Comparison of ENCODE assay signal across 3 cellular contexts in the genomic region with DNA sequence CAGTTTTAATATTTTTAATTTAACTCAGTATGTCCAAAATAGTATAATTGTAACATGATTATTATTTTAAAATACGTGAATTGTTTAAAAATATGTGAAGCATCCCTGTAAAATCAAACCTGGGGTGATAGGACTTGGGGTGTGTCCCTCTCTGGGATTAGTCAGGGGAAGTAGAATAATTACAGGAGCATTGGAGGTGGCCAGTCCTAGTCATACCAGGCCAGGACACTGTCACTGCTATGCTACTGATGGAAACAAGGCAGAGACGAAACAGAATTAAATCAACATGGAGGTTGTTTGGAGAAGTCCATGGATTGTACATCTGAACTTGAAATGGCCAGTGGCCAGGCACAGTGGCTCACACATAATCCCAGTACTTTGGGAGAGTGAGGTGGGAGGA.
TF ChIP-seq lines count a peak whose summit lies in the region.

No MANE protein-coding gene starts in this region.

TF ChIP-seq in SK-N-SH, 30 proteins besides CTCF, POLR2A, EP300 and RAD21 (continues in another document):
- TF ChIP-seq NFIC (IDR thresholded peaks at IDR 0.05; ENCODE audit: borderline replicate concordance), result no peak
- TF ChIP-seq GABPA (IDR thresholded peaks at IDR 0.05; ENCODE audit: low read depth), result no peak
- TF ChIP-seq PBX3 (IDR thresholded peaks at IDR 0.05), result no peak
- TF ChIP-seq JUND (IDR thresholded peaks at IDR 0.05), result no peak
- TF ChIP-seq RXRA (IDR thresholded peaks at IDR 0.05; ENCODE audit: borderline replicate concordance, low read depth), result no peak
- TF ChIP-seq SMC3 (IDR thresholded peaks at IDR 0.05; ENCODE audit: low read depth, low read length), result no peak
- TF ChIP-seq, protein P1, sequence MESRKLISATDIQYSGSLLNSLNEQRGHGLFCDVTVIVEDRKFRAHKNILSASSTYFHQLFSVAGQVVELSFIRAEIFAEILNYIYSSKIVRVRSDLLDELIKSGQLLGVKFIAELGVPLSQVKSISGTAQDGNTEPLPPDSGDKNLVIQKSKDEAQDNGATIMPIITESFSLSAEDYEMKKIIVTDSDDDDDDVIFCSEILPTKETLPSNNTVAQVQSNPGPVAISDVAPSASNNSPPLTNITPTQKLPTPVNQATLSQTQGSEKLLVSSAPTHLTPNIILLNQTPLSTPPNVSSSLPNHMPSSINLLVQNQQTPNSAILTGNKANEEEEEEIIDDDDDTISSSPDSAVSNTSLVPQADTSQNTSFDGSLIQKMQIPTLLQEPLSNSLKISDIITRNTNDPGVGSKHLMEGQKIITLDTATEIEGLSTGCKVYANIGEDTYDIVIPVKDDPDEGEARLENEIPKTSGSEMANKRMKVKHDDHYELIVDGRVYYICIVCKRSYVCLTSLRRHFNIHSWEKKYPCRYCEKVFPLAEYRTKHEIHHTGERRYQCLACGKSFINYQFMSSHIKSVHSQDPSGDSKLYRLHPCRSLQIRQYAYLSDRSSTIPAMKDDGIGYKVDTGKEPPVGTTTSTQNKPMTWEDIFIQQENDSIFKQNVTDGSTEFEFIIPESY (IDR thresholded peaks at IDR 0.05; ENCODE audit: borderline replicate concordance, low read depth), result no peak
- no peak for TF ChIP-seq RCOR1 (IDR thresholded peaks at IDR 0.05; ENCODE audit: low read length)
- no peak for TF ChIP-seq FOXM1 (IDR thresholded peaks at IDR 0.05; ENCODE audit: low read depth)
- no peak for TF ChIP-seq CHD2 (IDR thresholded peaks at IDR 0.05; ENCODE audit: low read length, partially characterized antibody)
- TF ChIP-seq REST (IDR thresholded peaks at IDR 0.05; ENCODE audit: low read depth, low read length), result no peak
- TF ChIP-seq SIN3A (IDR thresholded peaks at IDR 0.05; ENCODE audit: borderline replicate concordance, low read depth, low read length), result no peak
- TF ChIP-seq EZH2phosphoT487 (IDR thresholded peaks at IDR 0.05; ENCODE audit: borderline replicate concordance, low read depth), result no peak
- TF ChIP-seq TCF12 (IDR thresholded peaks at IDR 0.05), result no peak

TF ChIP-seq in SK-N-SH treated with all-trans-retinoic acid at 6 μM for 48 hours, 23 proteins besides CTCF, POLR2A, EP300 and RAD21:
- TF ChIP-seq GLIS3 (CRISPR knock-in tag; IDR thresholded peaks at IDR 0.05) (no peak), POU6F1 (CRISPR knock-in tag; IDR thresholded peaks at IDR 0.05; ENCODE audit: borderline replicate concordance, low read depth) (no peak), TCF4 (CRISPR knock-in tag; IDR thresholded peaks at IDR 0.05; ENCODE audit: borderline replicate concordance) (no peak), TSHZ2 (CRISPR knock-in tag; IDR thresholded peaks at IDR 0.05) (no peak), BACH2 (CRISPR knock-in tag; IDR thresholded peaks at IDR 0.05; ENCODE audit: borderline replicate concordance) (no peak)

TF ChIP-seq in IMR-90, 13 proteins besides CTCF, POLR2A, EP300 and RAD21:
- TF ChIP-seq USF2 (IDR thresholded peaks at IDR 0.05; ENCODE audit: low read depth, low read length) (no peak), FOS (IDR thresholded peaks at IDR 0.05; ENCODE audit: low read depth, low read length) (no peak), CHD1 (IDR thresholded peaks at IDR 0.05; ENCODE audit: low read depth, low read length) (no peak), RFX5 (IDR thresholded peaks at IDR 0.05; ENCODE audit: low read depth, low read length) (no peak), BHLHE40 (IDR thresholded peaks at IDR 0.05; ENCODE audit: low read depth, low read length) (no peak), NFE2L2 (IDR thresholded peaks at IDR 0.05; ENCODE audit: low read depth, low read length) (no peak), MAZ (IDR thresholded peaks at IDR 0.05; ENCODE audit: borderline replicate concordance, low read depth, low read length) (no peak), RCOR1 (IDR thresholded peaks at IDR 0.05; ENCODE audit: insufficient replicate concordance, low read length) (no peak), MAFK (IDR thresholded peaks at IDR 0.05; ENCODE audit: low read depth, low read length) (no peak), MXI1 (IDR thresholded peaks at IDR 0.05; ENCODE audit: borderline replicate concordance, low read depth, low read length) (no peak), SMC3 (IDR thresholded peaks at IDR 0.05; ENCODE audit: low read depth, low read length) (no peak), CEBPB (IDR thresholded peaks at IDR 0.05; ENCODE audit: low read depth, low read length) (no peak)
TF ChIP-seq in IMR-90: peak in this region for 0.
